ENCODE assay signal across 23 cellular contexts in genomic region chr7:45191361-45191760, GRCh38. TPM values are rescaled to one million over a fixed set of nuclear protein-coding genes. Genes with fewer than 3 reads are reported as not detected.
"Had no signal": no experiment of that assay in that cellular context is flagged by ENCODE, and none has a peak within 500 bp of the region (broad histone marks: within the 10 kb centered on the region; RNA-seq: fewer than 3 reads in every experiment).

No MANE protein-coding gene starts in this region.

- H3K27ac ChIP-seq: coronary artery, hepatocyte, pancreas, stomach, upper lobe of right lung had no signal

- H3K4me3 ChIP-seq: coronary artery, hepatocyte, pancreas, smooth muscle cell, stomach, upper lobe of right lung had no signal

- H3K36me3 Mint-ChIP-seq: brain; naive thymus-derived CD4-positive, alpha-beta T cell had no signal

- H3K36me3 ChIP-seq: pancreas, stomach, upper lobe of right lung had no signal

- H3K4me3 Mint-ChIP-seq: activated CD4-positive, alpha-beta T cell treated with anti-CD3 and anti-CD28 coated beads, Interleukin-2, amount 10 ng/mL, durations not matched to agents 24 days and 14 days; activated CD8-positive, alpha-beta T cell treated with anti-CD3 and anti-CD28 coated beads for 36 hours; activated naive CD8-positive, alpha-beta T cell treated with anti-CD3 and anti-CD28 coated beads, Interleukin-2, amount 10 ng/mL, durations not matched to agents 7 days and 5 days; activated T-helper 17 cell treated with anti-CD3 and anti-CD28 coated beads, Interleukin-2, amount 50 U/mL, for 72 hours; brain; central memory CD8-positive, alpha-beta T cell; naive thymus-derived CD4-positive, alpha-beta T cell; stimulated activated effector memory CD8-positive, alpha-beta T cell treated with anti-CD3 and anti-CD28 coated beads, Interleukin-12 subunit alpha, Interleukin-12 subunit beta, amount 100 ng/mL, for 72 hours had no signal

- H3K27ac Mint-ChIP-seq: activated CD4-positive, alpha-beta T cell treated with anti-CD3 and anti-CD28 coated beads, Interleukin-2, amount 10 ng/mL, durations not matched to agents 24 days and 14 days; activated CD8-positive, alpha-beta T cell treated with anti-CD3 and anti-CD28 coated beads for 36 hours; activated naive CD8-positive, alpha-beta T cell treated with anti-CD3 and anti-CD28 coated beads, Interleukin-2, amount 10 ng/mL, durations not matched to agents 7 days and 5 days; activated T-helper 17 cell treated with anti-CD3 and anti-CD28 coated beads, Interleukin-2, amount 50 U/mL, for 72 hours; naive thymus-derived CD4-positive, alpha-beta T cell; stimulated activated effector memory CD8-positive, alpha-beta T cell treated with anti-CD3 and anti-CD28 coated beads, Interleukin-12 subunit alpha, Interleukin-12 subunit beta, amount 100 ng/mL, for 72 hours had no signal

- H3K27me3 ChIP-seq: pancreas, upper lobe of right lung had no signal

- DNase-seq: activated CD4-positive, alpha-beta T cell treated with anti-CD3 and anti-CD28 coated beads, Interleukin-2, amount 10 ng/mL, durations not matched to agents 24 days and 14 days; activated CD8-positive, alpha-beta T cell treated with anti-CD3 and anti-CD28 coated beads for 36 hours; activated naive CD4-positive, alpha-beta T cell treated with Interleukin-2 at 50 U/mL for 16 hours; activated naive CD8-positive, alpha-beta T cell treated with anti-CD3 and anti-CD28 coated beads, Interleukin-2, amount 10 ng/mL, durations not matched to agents 7 days and 5 days; activated T-cell treated with anti-CD3 and anti-CD28 coated beads, Interleukin-2, amount 50 U/mL, for 1 hour; left colon; naive thymus-derived CD4-positive, alpha-beta T cell; pancreas; SK-N-SH; stimulated activated CD4-positive, alpha-beta T cell treated with anti-CD3 and anti-CD28 coated beads, Interleukin-4, amount 100 ng/mL, for 24 hours; stomach; T-helper 1 cell; T1000 had no signal

- H3K9me3 Mint-ChIP-seq: activated CD4-positive, alpha-beta T cell treated with anti-CD3 and anti-CD28 coated beads, Interleukin-2, amount 10 ng/mL, durations not matched to agents 24 days and 14 days; brain; central memory CD8-positive, alpha-beta T cell had no signal

- ATAC-seq: activated CD8-positive, alpha-beta T cell treated with anti-CD3 and anti-CD28 coated beads for 36 hours; activated T-helper 17 cell treated with anti-CD3 and anti-CD28 coated beads, Interleukin-2, amount 50 U/mL, for 72 hours; esophagus mucosa; left colon; naive thymus-derived CD4-positive, alpha-beta T cell; pancreas; sciatic nerve; stimulated activated effector memory CD8-positive, alpha-beta T cell treated with anti-CD3 and anti-CD28 coated beads, Interleukin-12 subunit alpha, Interleukin-12 subunit beta, amount 100 ng/mL, for 72 hours; upper lobe of right lung had no signal

- H3K9me3 ChIP-seq: pancreas, SK-N-SH, stomach, upper lobe of right lung had no signal

- H3K4me1 Mint-ChIP-seq: central memory CD8-positive, alpha-beta T cell had no signal

- H3K4me1 ChIP-seq: pancreas, stomach, upper lobe of right lung had no signal

RNA-seq across cellular contexts. Expression of gene RAMP3, which starts 33.8 kb away (rescaled TPM):
- total RNA-seq: activated CD4-positive, alpha-beta T cell treated with anti-CD3 and anti-CD28 coated beads, Interleukin-2, amount 10 ng/mL, durations not matched to agents 24 days and 14 days; activated CD8-positive, alpha-beta T cell treated with anti-CD3 and anti-CD28 coated beads for 36 hours; activated naive CD8-positive, alpha-beta T cell treated with anti-CD3 and anti-CD28 coated beads, Interleukin-2, amount 10 ng/mL, durations not matched to agents 7 days and 5 days; activated T-helper 17 cell treated with anti-CD3 and anti-CD28 coated beads, Interleukin-2, amount 50 U/mL, for 72 hours; hepatocyte; smooth muscle cell had no signal
- polyA plus RNA-seq: hepatocyte; naive thymus-derived CD4-positive, alpha-beta T cell; SK-N-SH; smooth muscle cell had no signal
